In the genomic region with DNA sequence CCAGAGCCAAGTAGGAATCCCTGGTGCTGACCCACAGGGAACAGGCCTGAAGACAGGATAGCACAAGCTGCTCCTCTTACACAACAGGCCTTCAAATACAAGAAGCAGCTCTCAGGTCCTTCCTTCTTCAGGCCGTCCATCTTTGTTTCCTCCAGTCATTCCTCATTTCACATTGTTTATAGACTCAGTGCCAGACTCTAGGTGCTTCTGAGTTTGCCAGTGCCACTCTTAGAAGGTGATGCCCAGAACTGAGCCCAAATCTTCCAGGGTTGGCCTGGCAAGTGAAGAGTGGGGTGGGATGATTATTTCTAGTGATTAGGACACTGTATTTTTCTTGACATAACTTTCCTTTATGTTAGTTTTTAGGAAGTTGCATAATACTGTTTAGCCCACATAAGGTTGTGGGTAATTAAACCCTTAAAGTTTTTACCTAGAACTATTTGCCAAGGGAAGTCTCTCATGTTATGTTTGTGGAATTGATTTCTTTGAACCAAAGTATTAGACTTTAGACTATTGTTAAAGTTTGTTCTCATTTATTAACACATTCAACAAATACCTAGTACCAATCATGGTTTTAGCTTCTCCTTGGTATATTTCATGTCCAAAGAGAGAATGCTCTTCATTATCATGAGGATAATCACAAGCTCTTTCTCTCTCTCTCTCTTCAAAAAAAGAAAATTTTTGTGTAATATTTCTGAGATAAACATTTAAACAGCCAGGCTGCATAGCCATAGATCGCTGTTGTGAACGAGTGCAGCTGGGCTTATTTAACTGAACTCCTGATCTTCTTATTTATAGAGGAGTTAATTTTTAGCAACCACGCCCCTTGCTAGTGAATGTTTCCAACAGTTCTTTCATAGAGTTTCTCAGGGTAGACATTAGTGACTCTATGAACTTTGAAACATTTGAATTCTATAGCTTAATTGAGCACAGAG, we compare ENCODE assay signal across 1 cellular context.
TF ChIP-seq lines count a peak whose summit lies in the region.

No MANE protein-coding gene starts in this region.

TF ChIP-seq in HepG2, 621 proteins besides CTCF, POLR2A, EP300 and RAD21 (continued from another document and continues in another):
- TF ChIP-seq, protein P1, sequence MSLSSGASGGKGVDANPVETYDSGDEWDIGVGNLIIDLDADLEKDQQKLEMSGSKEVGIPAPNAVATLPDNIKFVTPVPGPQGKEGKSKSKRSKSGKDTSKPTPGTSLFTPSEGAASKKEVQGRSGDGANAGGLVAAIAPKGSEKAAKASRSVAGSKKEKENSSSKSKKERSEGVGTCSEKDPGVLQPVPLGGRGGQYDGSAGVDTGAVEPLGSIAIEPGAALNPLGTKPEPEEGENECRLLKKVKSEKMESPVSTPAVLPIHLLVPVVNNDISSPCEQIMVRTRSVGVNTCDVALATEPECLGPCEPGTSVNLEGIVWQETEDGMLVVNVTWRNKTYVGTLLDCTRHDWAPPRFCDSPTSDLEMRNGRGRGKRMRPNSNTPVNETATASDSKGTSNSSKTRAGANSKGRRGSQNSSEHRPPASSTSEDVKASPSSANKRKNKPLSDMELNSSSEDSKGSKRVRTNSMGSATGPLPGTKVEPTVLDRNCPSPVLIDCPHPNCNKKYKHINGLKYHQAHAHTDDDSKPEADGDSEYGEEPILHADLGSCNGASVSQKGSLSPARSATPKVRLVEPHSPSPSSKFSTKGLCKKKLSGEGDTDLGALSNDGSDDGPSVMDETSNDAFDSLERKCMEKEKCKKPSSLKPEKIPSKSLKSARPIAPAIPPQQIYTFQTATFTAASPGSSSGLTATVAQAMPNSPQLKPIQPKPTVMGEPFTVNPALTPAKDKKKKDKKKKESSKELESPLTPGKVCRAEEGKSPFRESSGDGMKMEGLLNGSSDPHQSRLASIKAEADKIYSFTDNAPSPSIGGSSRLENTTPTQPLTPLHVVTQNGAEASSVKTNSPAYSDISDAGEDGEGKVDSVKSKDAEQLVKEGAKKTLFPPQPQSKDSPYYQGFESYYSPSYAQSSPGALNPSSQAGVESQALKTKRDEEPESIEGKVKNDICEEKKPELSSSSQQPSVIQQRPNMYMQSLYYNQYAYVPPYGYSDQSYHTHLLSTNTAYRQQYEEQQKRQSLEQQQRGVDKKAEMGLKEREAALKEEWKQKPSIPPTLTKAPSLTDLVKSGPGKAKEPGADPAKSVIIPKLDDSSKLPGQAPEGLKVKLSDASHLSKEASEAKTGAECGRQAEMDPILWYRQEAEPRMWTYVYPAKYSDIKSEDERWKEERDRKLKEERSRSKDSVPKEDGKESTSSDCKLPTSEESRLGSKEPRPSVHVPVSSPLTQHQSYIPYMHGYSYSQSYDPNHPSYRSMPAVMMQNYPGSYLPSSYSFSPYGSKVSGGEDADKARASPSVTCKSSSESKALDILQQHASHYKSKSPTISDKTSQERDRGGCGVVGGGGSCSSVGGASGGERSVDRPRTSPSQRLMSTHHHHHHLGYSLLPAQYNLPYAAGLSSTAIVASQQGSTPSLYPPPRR (CRISPR knock-in tag; IDR thresholded peaks at IDR 0.05; ENCODE audit: borderline replicate concordance) = peak; percentile 67
- TF ChIP-seq, protein P2, sequence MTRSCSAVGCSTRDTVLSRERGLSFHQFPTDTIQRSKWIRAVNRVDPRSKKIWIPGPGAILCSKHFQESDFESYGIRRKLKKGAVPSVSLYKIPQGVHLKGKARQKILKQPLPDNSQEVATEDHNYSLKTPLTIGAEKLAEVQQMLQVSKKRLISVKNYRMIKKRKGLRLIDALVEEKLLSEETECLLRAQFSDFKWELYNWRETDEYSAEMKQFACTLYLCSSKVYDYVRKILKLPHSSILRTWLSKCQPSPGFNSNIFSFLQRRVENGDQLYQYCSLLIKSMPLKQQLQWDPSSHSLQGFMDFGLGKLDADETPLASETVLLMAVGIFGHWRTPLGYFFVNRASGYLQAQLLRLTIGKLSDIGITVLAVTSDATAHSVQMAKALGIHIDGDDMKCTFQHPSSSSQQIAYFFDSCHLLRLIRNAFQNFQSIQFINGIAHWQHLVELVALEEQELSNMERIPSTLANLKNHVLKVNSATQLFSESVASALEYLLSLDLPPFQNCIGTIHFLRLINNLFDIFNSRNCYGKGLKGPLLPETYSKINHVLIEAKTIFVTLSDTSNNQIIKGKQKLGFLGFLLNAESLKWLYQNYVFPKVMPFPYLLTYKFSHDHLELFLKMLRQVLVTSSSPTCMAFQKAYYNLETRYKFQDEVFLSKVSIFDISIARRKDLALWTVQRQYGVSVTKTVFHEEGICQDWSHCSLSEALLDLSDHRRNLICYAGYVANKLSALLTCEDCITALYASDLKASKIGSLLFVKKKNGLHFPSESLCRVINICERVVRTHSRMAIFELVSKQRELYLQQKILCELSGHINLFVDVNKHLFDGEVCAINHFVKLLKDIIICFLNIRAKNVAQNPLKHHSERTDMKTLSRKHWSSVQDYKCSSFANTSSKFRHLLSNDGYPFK (CRISPR knock-in tag; IDR thresholded peaks at IDR 0.05; ENCODE audit: borderline replicate concordance) = no peak
- no peak for TF ChIP-seq MATR3 (CRISPR knock-in tag; IDR thresholded peaks at IDR 0.05)
- TF ChIP-seq CBFB (CRISPR knock-in tag; IDR thresholded peaks at IDR 0.05) = no peak
- TF ChIP-seq ZNF232 (CRISPR knock-in tag; IDR thresholded peaks at IDR 0.05; ENCODE audit: borderline replicate concordance) = no peak
- peak; percentile 66; the same call in 1 of the 2 replicates for TF ChIP-seq RXRB (CRISPR knock-in tag; IDR thresholded peaks at IDR 0.05; ENCODE audit: borderline replicate concordance)
- TF ChIP-seq, protein P3, sequence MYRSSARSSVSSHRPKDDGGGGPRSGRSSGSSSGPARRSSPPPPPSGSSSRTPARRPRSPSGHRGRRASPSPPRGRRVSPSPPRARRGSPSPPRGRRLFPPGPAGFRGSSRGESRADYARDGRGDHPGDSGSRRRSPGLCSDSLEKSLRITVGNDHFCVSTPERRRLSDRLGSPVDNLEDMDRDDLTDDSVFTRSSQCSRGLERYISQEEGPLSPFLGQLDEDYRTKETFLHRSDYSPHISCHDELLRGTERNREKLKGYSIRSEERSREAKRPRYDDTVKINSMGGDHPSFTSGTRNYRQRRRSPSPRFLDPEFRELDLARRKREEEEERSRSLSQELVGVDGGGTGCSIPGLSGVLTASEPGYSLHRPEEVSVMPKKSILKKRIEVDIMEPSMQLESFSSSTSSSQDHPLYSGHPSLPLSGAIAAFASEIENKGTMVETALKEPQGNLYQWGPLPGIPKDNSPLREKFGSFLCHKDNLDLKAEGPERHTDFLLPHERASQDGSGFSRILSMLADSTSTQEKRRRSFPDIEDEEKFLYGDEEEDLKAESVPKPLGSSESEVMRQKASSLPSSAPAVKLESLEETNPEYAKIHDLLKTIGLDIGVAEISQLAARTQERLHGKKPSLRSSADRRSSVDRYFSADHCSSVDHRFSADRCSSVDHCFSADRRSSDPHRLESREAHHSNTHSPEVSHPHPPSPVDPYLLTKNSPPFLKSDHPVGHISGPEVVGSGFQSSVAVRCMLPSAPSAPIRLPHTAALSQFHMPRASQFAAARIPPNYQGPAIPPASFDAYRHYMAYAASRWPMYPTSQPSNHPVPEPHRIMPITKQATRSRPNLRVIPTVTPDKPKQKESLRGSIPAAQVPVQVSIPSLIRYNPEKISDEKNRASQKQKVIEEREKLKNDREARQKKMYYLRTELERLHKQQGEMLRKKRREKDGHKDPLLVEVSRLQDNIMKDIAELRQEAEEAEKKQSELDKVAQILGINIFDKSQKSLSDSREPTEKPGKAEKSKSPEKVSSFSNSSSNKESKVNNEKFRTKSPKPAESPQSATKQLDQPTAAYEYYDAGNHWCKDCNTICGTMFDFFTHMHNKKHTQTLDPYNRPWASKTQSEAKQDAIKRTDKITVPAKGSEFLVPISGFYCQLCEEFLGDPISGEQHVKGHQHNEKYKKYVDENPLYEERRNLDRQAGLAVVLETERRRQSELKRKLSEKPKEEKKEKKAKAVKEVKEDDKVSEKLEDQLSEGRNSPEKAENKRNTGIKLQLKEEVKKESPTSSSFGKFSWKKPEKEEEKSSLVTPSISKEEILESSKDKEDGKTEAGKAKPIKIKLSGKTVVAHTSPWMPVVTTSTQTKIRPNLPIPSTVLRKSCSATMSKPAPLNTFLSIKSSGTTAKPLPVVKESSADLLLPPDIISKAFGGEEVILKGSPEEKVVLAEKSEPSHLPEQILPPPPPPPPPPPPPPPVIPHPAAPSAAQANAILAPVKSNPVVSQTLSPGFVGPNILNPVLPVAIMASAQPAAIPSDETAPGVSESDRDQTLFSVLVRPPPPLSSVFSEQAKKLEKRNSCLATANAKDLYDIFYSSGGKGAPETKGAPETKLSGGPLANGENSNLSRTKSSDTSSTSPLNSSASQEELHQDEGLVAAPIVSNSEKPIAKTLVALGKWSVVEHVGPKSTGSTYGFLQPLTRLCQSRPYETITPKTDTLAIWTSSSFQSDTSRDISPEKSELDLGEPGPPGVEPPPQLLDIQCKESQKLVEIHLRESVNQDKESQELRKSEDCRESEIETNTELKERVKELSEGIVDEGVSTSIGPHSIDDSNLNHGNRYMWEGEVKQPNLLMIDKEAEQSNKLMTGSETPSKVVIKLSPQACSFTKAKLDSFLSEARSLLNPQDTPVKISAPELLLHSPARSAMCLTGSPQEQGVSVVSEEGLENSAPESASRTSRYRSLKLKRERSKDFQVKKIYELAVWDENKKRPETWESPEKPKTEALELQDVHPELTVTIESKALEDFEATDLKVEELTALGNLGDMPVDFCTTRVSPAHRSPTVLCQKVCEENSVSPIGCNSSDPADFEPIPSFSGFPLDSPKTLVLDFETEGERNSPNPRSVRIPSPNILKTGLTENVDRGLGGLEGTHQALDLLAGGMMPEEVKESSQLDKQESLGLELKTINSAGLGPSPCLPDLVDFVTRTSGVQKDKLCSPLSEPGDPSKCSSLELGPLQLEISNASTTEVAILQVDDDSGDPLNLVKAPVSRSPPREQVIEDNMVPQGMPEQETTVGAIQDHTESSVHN (CRISPR knock-in tag; IDR thresholded peaks at IDR 0.05) = no peak
- TF ChIP-seq, protein P4, sequence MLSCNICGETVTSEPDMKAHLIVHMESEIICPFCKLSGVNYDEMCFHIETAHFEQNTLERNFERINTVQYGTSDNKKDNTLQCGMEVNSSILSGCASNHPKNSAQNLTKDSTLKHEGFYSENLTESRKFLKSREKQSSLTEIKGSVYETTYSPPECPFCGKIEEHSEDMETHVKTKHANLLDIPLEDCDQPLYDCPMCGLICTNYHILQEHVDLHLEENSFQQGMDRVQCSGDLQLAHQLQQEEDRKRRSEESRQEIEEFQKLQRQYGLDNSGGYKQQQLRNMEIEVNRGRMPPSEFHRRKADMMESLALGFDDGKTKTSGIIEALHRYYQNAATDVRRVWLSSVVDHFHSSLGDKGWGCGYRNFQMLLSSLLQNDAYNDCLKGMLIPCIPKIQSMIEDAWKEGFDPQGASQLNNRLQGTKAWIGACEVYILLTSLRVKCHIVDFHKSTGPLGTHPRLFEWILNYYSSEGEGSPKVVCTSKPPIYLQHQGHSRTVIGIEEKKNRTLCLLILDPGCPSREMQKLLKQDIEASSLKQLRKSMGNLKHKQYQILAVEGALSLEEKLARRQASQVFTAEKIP (CRISPR knock-in tag; IDR thresholded peaks at IDR 0.05; ENCODE audit: borderline replicate concordance) = no peak
- no peak for TF ChIP-seq RBAK (CRISPR knock-in tag; IDR thresholded peaks at IDR 0.05)
- no peak for TF ChIP-seq GTF3A (CRISPR knock-in tag; conservative IDR thresholded peaks at IDR 0.05)
- TF ChIP-seq, protein P5, sequence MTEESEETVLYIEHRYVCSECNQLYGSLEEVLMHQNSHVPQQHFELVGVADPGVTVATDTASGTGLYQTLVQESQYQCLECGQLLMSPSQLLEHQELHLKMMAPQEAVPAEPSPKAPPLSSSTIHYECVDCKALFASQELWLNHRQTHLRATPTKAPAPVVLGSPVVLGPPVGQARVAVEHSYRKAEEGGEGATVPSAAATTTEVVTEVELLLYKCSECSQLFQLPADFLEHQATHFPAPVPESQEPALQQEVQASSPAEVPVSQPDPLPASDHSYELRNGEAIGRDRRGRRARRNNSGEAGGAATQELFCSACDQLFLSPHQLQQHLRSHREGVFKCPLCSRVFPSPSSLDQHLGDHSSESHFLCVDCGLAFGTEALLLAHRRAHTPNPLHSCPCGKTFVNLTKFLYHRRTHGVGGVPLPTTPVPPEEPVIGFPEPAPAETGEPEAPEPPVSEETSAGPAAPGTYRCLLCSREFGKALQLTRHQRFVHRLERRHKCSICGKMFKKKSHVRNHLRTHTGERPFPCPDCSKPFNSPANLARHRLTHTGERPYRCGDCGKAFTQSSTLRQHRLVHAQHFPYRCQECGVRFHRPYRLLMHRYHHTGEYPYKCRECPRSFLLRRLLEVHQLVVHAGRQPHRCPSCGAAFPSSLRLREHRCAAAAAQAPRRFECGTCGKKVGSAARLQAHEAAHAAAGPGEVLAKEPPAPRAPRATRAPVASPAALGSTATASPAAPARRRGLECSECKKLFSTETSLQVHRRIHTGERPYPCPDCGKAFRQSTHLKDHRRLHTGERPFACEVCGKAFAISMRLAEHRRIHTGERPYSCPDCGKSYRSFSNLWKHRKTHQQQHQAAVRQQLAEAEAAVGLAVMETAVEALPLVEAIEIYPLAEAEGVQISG (CRISPR knock-in tag; IDR thresholded peaks at IDR 0.05) = no peak
- TF ChIP-seq, protein P6, sequence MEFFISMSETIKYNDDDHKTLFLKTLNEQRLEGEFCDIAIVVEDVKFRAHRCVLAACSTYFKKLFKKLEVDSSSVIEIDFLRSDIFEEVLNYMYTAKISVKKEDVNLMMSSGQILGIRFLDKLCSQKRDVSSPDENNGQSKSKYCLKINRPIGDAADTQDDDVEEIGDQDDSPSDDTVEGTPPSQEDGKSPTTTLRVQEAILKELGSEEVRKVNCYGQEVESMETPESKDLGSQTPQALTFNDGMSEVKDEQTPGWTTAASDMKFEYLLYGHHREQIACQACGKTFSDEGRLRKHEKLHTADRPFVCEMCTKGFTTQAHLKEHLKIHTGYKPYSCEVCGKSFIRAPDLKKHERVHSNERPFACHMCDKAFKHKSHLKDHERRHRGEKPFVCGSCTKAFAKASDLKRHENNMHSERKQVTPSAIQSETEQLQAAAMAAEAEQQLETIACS (CRISPR knock-in tag; IDR thresholded peaks at IDR 0.05) = no peak
- TF ChIP-seq ZNF256 (CRISPR knock-in tag; conservative IDR thresholded peaks at IDR 0.05) = no peak
- TF ChIP-seq IRF2 (CRISPR knock-in tag; IDR thresholded peaks at IDR 0.05) = no peak; the same call in 1 of the 2 replicates
- no peak for TF ChIP-seq SP1 (IDR thresholded peaks at IDR 0.05)
- no peak for TF ChIP-seq SP1 (CRISPR knock-in tag; IDR thresholded peaks at IDR 0.05)
- TF ChIP-seq ARNTL (CRISPR knock-in tag; IDR thresholded peaks at IDR 0.05) = no peak
- TF ChIP-seq MZF1 (CRISPR knock-in tag; IDR thresholded peaks at IDR 0.05; ENCODE audit: borderline replicate concordance) = no peak
- TF ChIP-seq ZNF468 (CRISPR knock-in tag; IDR thresholded peaks at IDR 0.05) = no peak
- TF ChIP-seq HOXA7 (CRISPR knock-in tag; IDR thresholded peaks at IDR 0.05) = no peak
- TF ChIP-seq FOXP1 (IDR thresholded peaks at IDR 0.05) = no peak
- TF ChIP-seq FOXP1 (CRISPR knock-in tag; IDR thresholded peaks at IDR 0.05) = peak; percentile 86
- no peak for TF ChIP-seq AGO1 (IDR thresholded peaks at IDR 0.05; ENCODE audit: low read depth, low read length, poor library complexity, severe bottlenecking)
- no peak for TF ChIP-seq ZNF496 (CRISPR knock-in tag; IDR thresholded peaks at IDR 0.05; ENCODE audit: insufficient replicate concordance)
- no peak for TF ChIP-seq PAWR (CRISPR knock-in tag; IDR thresholded peaks at IDR 0.05; ENCODE audit: borderline replicate concordance)
- peak; percentile 64 for TF ChIP-seq TBL1XR1 (IDR thresholded peaks at IDR 0.05; ENCODE audit: borderline replicate concordance, low read length, partially characterized antibody)
- no peak for TF ChIP-seq MBNL3 (CRISPR knock-in tag; conservative IDR thresholded peaks at IDR 0.05)
- TF ChIP-seq ZNF678 (CRISPR knock-in tag; IDR thresholded peaks at IDR 0.05) = no peak
